8 cellular contexts compared by ENCODE assay signal in the genomic region with DNA sequence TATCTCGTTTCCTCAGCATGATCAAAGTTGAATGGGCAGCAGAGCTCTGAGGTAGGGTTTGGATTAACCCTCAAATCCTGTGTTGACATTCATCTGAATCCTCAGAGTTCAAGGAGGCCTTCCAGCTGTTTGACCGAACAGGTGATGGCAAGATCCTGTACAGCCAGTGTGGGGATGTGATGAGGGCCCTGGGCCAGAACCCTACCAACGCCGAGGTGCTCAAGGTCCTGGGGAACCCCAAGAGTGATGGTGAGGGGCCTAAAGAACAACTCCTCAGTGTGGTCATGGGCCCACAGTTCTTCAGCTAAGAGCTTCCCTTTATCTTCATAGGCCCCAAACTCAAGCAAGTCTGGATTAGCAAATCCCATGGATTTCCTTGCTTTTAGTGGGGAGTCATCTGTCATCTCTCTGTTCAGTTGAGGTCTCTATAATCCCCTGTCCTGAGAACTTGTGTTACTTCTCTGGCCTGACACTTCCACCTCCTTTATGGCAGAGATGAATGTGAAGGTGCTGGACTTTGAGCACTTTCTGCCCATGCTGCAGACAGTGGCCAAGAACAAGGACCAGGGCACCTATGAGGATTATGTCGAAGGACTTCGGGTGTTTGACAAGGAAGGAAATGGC.
DNase-seq lines count a peak whose midpoint lies in the region; ATAC-seq and TF ChIP-seq lines count a peak whose summit lies in the region.

No MANE protein-coding gene starts in this region.

- TF ChIP-seq CTCF in GM12864 (IDR thresholded peaks at IDR 0.05; ENCODE audit: low read depth, low read length, missing control alignments) = no peak
- no peak for TF ChIP-seq CTCF in SU-DHL-6 (IDR thresholded peaks at IDR 0.05; ENCODE audit: insufficient read depth, low read length, poor library complexity, severe bottlenecking)
- no peak for TF ChIP-seq CTCF in fibroblast of pulmonary artery (IDR thresholded peaks at IDR 0.05; ENCODE audit: low read length, missing control alignments)

- DNase-seq in GM12864 (ENCODE audit: low read depth) (no peak), fibroblast of pulmonary artery (ENCODE audit: low read depth) (peak; percentile 3), retina (peak; percentile 32), Ammon's horn (ENCODE audit: low spot score) (no peak)

- no peaks in the 10 kb centered on the region for H3K27me3 ChIP-seq in SU-DHL-6 (ENCODE audit: low read length)

- no peaks in the 10 kb centered on the region for H3K9me2 ChIP-seq in SU-DHL-6 (replicated peaks; ENCODE audit: insufficient read depth, low read length)

- no peak for ATAC-seq in HG03469 (IDR thresholded peaks at IDR 0.05; ENCODE audit: unreplicated experiment)
- ATAC-seq in HG02970 (IDR thresholded peaks at IDR 0.05; ENCODE audit: low FRiP score, unreplicated experiment) = no peak
- no peak for ATAC-seq in HG03025 (IDR thresholded peaks at IDR 0.05; ENCODE audit: low FRiP score, unreplicated experiment)

- H3K27ac ChIP-seq in SU-DHL-6 (ENCODE audit: low read depth, low read length) = peak overlapping the region; percentile 62

- H3K9ac ChIP-seq in SU-DHL-6 (ENCODE audit: low read length) = peak overlapping the region; percentile 89

- no peaks in the 10 kb centered on the region for H4K20me1 ChIP-seq in SU-DHL-6 (ENCODE audit: low read depth, low read length)

- H3K4me3 ChIP-seq in GM12864 (ENCODE audit: low read depth, low read length) (peak overlapping the region; percentile 80), SU-DHL-6 (ENCODE audit: insufficient read depth, low read length, poor library complexity, severe bottlenecking) (peak overlapping the region; percentile 80), fibroblast of pulmonary artery (replicated peaks; ENCODE audit: low read depth, low read length) (peak overlapping the region; percentile 99)

- H3K9me3 ChIP-seq in SU-DHL-6 (ENCODE audit: insufficient read depth, low read length) = no peaks in the 10 kb centered on the region

- peaks cover 39% of the 10 kb centered on the region for H3F3A ChIP-seq in SU-DHL-6 (ENCODE audit: insufficient read depth)

- peaks cover 22% of the 10 kb centered on the region for H3K79me2 ChIP-seq in SU-DHL-6 (ENCODE audit: insufficient read depth, low read length)

- H3K4me2 ChIP-seq in SU-DHL-6 (ENCODE audit: low read depth, low read length, poor library complexity, severe bottlenecking) = peak overlapping the region; percentile 87

- H2AFZ ChIP-seq in SU-DHL-6 (ENCODE audit: low read depth, low read length, severe bottlenecking) = no peak overlapping the region

- H3K36me3 ChIP-seq in SU-DHL-6 (ENCODE audit: low read length) = 0 out of 2 replicates have a peak, but pooled peaks cover 4% of the 10 kb centered on the region

Comparison
In these comparisons a context has a peak if more than half of its experiments do, and no peak if none do; other contexts are left out.
1. DNase-seq: peak in fibroblast of pulmonary artery (single experiment) and retina (single experiment); none in GM12864 (single experiment) and Ammon's horn (single experiment).
2. Peak in every context shown above with its lines, with median percentiles within 50 percentile points of each other: H3K4me3 ChIP-seq.